In the genomic region with DNA sequence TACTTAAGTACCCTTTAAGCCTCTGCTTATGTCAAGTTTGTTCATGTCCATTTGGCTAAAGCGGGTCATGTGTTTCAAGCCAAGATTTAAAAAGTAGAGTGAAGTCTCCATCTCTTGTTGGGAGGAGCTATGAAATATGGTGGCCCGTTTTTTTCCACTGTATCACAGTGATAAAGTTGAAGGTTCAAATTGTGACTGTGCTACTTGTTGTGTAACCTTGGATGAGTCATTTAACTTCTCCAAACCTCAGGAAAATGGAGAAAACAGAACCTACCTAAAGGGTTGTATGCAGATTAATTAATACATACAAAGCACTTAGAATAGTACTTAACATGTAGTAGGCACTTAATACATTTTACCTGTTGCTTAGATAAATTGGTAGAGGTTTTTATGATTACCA, we compare ENCODE assay signal across 22 cellular contexts. TPM values are rescaled to one million over a fixed set of nuclear protein-coding genes. Genes with fewer than 3 reads are reported as not detected.
DNase-seq lines count a peak whose midpoint lies in the region; ATAC-seq and TF ChIP-seq lines count a peak whose summit lies in the region.
"Had no signal": no experiment of that assay in that cellular context is flagged by ENCODE, and none has a peak within 500 bp of the region (broad histone marks: within the 10 kb centered on the region; RNA-seq: fewer than 3 reads in every experiment).

No MANE protein-coding gene starts in this region.

- H3K4me3 Mint-ChIP-seq in T-helper 17 cell (no peak overlapping the region), osteocyte (ENCODE audit: unreplicated experiment) (no peak overlapping the region)
- H3K4me3 Mint-ChIP-seq: activated T-helper 1 cell treated with anti-CD3 and anti-CD28 coated beads, Interleukin-12 subunit alpha, Interleukin-12 subunit beta, Interleukin-2, Interleukin-4 antibody, amounts not matched to agents 30 ng/mL and 10 ng/mL and 1 ng/mL, durations not matched to agents 14 hours and 24 hours and 36 hours; CD4-positive, alpha-beta memory T cell; mesothelial cell of epicardium; neural crest cell had no signal

- H3K36me3 ChIP-seq in effector memory CD4-positive, alpha-beta T cell (ENCODE audit: control insufficient read depth, insufficient read depth, low read length) = peaks cover 4% of the 10 kb centered on the region
- H3K36me3 ChIP-seq: uterus had no signal

- no peak for ATAC-seq in T-helper 17 cell

- no peaks in the 10 kb centered on the region for H3K9me3 Mint-ChIP-seq in osteocyte (ENCODE audit: unreplicated experiment)
- H3K9me3 Mint-ChIP-seq: activated T-helper 1 cell treated with anti-CD3 and anti-CD28 coated beads, Interleukin-12 subunit alpha, Interleukin-12 subunit beta, Interleukin-2, Interleukin-4 antibody, amounts not matched to agents 30 ng/mL and 10 ng/mL and 1 ng/mL, durations not matched to agents 14 hours and 24 hours and 36 hours; CD4-positive, alpha-beta memory T cell; mesothelial cell of epicardium; neural crest cell had no signal

- no peaks in the 10 kb centered on the region for H3K27me3 ChIP-seq in effector memory CD4-positive, alpha-beta T cell (replicated peaks; ENCODE audit: control insufficient read depth, insufficient read depth, low read length, poor library complexity, severe bottlenecking)
- H3K27me3 ChIP-seq: spleen, uterus had no signal

- H3K9me3 ChIP-seq in T-helper 17 cell (ENCODE audit: control insufficient read depth, low read length, poor library complexity, severe bottlenecking) = no peaks in the 10 kb centered on the region
- no peaks in the 10 kb centered on the region for H3K9me3 ChIP-seq in effector memory CD4-positive, alpha-beta T cell (ENCODE audit: control insufficient read depth, low read length)
- H3K9me3 ChIP-seq: spleen, uterus had no signal

- no peak overlapping the region for H3K27ac ChIP-seq in effector memory CD4-positive, alpha-beta T cell (ENCODE audit: insufficient read depth, low read length, poor library complexity, severe bottlenecking)
- H3K27ac ChIP-seq: epithelial cell of prostate, SK-N-MC, uterus had no signal

- peak; percentile 23 for DNase-seq in EH (ENCODE audit: low read depth)
- DNase-seq in M059J (ENCODE audit: low read depth) = peak; percentile 53
- no peak for DNase-seq in T-helper 17 cell
- DNase-seq in iris pigment epithelial cell (ENCODE audit: low read depth) = peak; percentile 57
- no peak for DNase-seq in AG20443 (ENCODE audit: low spot score)
- DNase-seq in osteocyte (ENCODE audit: extremely low spot score, unreplicated experiment) = no peak
- DNase-seq in mesenteric fat pad (ENCODE audit: low spot score) = no peak
- no peak for DNase-seq in effector memory CD4-positive, alpha-beta T cell
- DNase-seq: activated CD4-positive, alpha-beta T cell treated with anti-CD3 and anti-CD28 coated beads for 1 hour; CD4-positive, alpha-beta memory T cell; DMS153; KBM-7; kidney glomerular epithelial cell; NCI-H1436; NCI-H526; spleen; uterus had no signal

- H3K27me3 Mint-ChIP-seq in T-helper 17 cell = no peaks in the 10 kb centered on the region
- no peaks in the 10 kb centered on the region for H3K27me3 Mint-ChIP-seq in osteocyte (ENCODE audit: unreplicated experiment)
- H3K27me3 Mint-ChIP-seq: CD4-positive, alpha-beta memory T cell had no signal

- no peaks in the 10 kb centered on the region for H3K4me1 ChIP-seq in effector memory CD4-positive, alpha-beta T cell (ENCODE audit: control insufficient read depth, insufficient read depth, low read length, poor library complexity, severe bottlenecking)
- H3K4me1 ChIP-seq: spleen, uterus had no signal

- H3K4me3 ChIP-seq in effector memory CD4-positive, alpha-beta T cell (ENCODE audit: insufficient read depth, low read depth, low read length, poor library complexity, severe bottlenecking) = no peak overlapping the region
- H3K4me3 ChIP-seq: SK-N-MC, spleen, uterus had no signal

- no peak for TF ChIP-seq CTCF in osteocyte (IDR thresholded peaks at IDR 0.05)

- H3K27ac Mint-ChIP-seq in T-helper 17 cell (peak overlapping the region; percentile 24), osteocyte (ENCODE audit: unreplicated experiment) (no peak overlapping the region)
- H3K27ac Mint-ChIP-seq: activated T-helper 1 cell treated with anti-CD3 and anti-CD28 coated beads, Interleukin-12 subunit alpha, Interleukin-12 subunit beta, Interleukin-2, Interleukin-4 antibody, amounts not matched to agents 30 ng/mL and 10 ng/mL and 1 ng/mL, durations not matched to agents 14 hours and 24 hours and 36 hours; mesothelial cell of epicardium had no signal

- H3K36me3 Mint-ChIP-seq in T-helper 17 cell (ENCODE audit: low read depth) (no peaks in the 10 kb centered on the region), osteocyte (ENCODE audit: unreplicated experiment) (peaks cover 12% of the 10 kb centered on the region)

- peaks cover 6% of the 10 kb centered on the region for H3K4me1 Mint-ChIP-seq in T-helper 17 cell
- H3K4me1 Mint-ChIP-seq in osteocyte (ENCODE audit: unreplicated experiment) = no peaks in the 10 kb centered on the region
- H3K4me1 Mint-ChIP-seq: mesothelial cell of epicardium had no signal

RNA-seq across cellular contexts. Expression of a gene that starts 43.4 kb away (rescaled TPM):
- total RNA-seq in M059J (2014; rRNA removed; shearing (Covaris generic)) = 38.4 and 44.9 TPM in 2 replicates
- 10 to 100 TPM; 15.1 to 20.5 TPM for total RNA-seq in T-helper 17 cell
- total RNA-seq in osteocyte = 20.8 and 24.8 TPM in 2 replicates
- 18.4 TPM for total RNA-seq in mesenteric fat pad

RNA-seq across cellular contexts. Expression of a gene that starts 50.5 kb away (rescaled TPM):
- total RNA-seq in M059J (2014; rRNA removed; shearing (Covaris generic)) = 2,422 and 2,963 TPM in 2 replicates
- 1,000 to 10,000 TPM; 3,651 to 3,689 TPM for total RNA-seq in T-helper 17 cell
- 2,560 and 2,646 TPM in 2 replicates for total RNA-seq in osteocyte
- 1,807 TPM for total RNA-seq in mesenteric fat pad

RNA-seq across cellular contexts. Expression of a gene that starts 51.0 kb away (rescaled TPM):
- 27.2 and 53.5 TPM in 2 replicates for total RNA-seq in M059J (2014; rRNA removed; shearing (Covaris generic))
- total RNA-seq in T-helper 17 cell (10 to 100 TPM in 1 of 2 donors, 1 to 10 TPM in 1; 5.6 to 10.5 TPM), osteocyte (13.7 and 13.8 TPM in 2 replicates), mesenteric fat pad (4.4 TPM)

Comparison
In these comparisons a context has a peak if more than half of its experiments do, and no peak if none do; other contexts are left out.
1. DNase-seq: peak in EH (single experiment), M059J (single experiment) and iris pigment epithelial cell (single experiment); none in T-helper 17 cell (0 of 3), AG20443 (single experiment), osteocyte (single experiment), mesenteric fat pad (single experiment) and effector memory CD4-positive, alpha-beta T cell (0 of 3).